Comparison of ENCODE assay signal across 10 cellular contexts in the genomic region with DNA sequence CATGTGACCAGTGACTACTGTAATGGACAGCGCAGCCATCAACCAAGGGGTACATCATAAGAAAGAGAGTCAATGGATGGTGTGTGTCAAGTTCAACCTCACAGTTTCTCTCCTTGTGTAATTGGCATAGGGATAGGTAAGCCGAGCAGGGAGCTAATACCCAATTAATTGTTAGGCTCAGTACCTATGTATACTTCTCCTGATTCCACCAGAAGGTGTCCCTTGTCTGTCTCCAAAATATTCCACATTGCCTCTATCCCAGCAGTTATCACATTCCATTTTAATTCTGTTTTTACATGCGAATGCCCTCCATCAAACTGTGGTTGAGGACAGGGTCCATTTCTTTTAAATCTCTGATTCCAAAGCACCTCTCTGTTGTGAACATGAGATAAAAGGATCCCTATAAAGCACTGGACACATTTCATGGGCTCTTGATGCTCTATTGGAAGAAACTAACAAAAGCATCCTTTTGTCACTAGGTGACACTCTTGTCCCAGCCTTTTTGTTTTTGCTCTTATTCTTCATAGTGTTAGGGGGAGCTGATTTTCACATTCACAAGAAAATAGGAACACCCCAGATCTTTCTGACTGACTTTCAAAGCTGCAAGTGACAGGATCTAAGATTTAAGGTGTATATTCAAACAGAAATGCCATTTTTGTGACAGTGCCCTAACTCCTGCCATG. TPM values are rescaled to one million over a fixed set of nuclear protein-coding genes. Genes with fewer than 3 reads are reported as not detected.
DNase-seq lines count a peak whose midpoint lies in the region; ATAC-seq and TF ChIP-seq lines count a peak whose summit lies in the region.
"Had no signal": no experiment of that assay in that cellular context is flagged by ENCODE, and none has a peak within 500 bp of the region (broad histone marks: within the 10 kb centered on the region; RNA-seq: fewer than 3 reads in every experiment).

No MANE protein-coding gene starts in this region.

- H3K9me3 ChIP-seq in BE2C (no peaks in the 10 kb centered on the region), RWPE2 (ENCODE audit: severe bottlenecking) (no peaks in the 10 kb centered on the region), mucosa of descending colon (no peaks in the 10 kb centered on the region)
- H3K9me3 ChIP-seq: MG63 had no signal

- DNase-seq in BE2C (no peak), HT-29 (ENCODE audit: low spot score) (peak; percentile 80), RWPE2 (ENCODE audit: low spot score) (no peak), glomerular visceral epithelial cell (ENCODE audit: extremely low spot score) (peak; percentile 16), LoVo (ENCODE audit: low spot score) (no peak), NCI-H1092 (lab: John Stamatoyannopoulos, UW) (no peak), mucosa of descending colon (no peak)
- no peak for DNase-seq in stimulated activated CD4-positive, alpha-beta T cell treated with anti-CD3 and anti-CD28 coated beads, Interleukin-4, amount 100 ng/mL, for 4 hours
- DNase-seq: activated CD4-positive, alpha-beta T cell treated with anti-CD3 and anti-CD28 coated beads, Interleukin-2, amount 50 U/mL, for 1 hour; MG63 had no signal

- intact Hi-C loops in mucosa of descending colon (cut with DNase I, micrococcal nuclease), result no loop called here

- H3K36me3 ChIP-seq in BE2C (0 out of 2 replicates have a peak, but pooled peaks cover 3% of the 10 kb centered on the region), RWPE2 (ENCODE audit: low read depth) (peaks cover 5% of the 10 kb centered on the region), mucosa of descending colon (ENCODE audit: low read depth) (no peaks in the 10 kb centered on the region)

- no peak overlapping the region for H3K4me3 ChIP-seq in BE2C (ENCODE audit: low read depth, low read length)
- no peak overlapping the region for H3K4me3 ChIP-seq in RWPE2 (ENCODE audit: severe bottlenecking)
- no peak overlapping the region for H3K4me3 ChIP-seq in mucosa of descending colon
- H3K4me3 ChIP-seq: MG63 had no signal

- H3K4me1 ChIP-seq in BE2C, result no peaks in the 10 kb centered on the region
- H3K4me1 ChIP-seq in RWPE2 (ENCODE audit: insufficient read depth, poor library complexity, severe bottlenecking), result no peaks in the 10 kb centered on the region
- H3K4me1 ChIP-seq in mucosa of descending colon (ENCODE audit: low read depth), result no peaks in the 10 kb centered on the region

- H3K27ac ChIP-seq in RWPE2 (ENCODE audit: poor library complexity, severe bottlenecking), result no peak overlapping the region

- no peaks in the 10 kb centered on the region for H3K27me3 ChIP-seq in BE2C
- no peaks in the 10 kb centered on the region for H3K27me3 ChIP-seq in RWPE2 (ENCODE audit: insufficient read depth, poor library complexity, severe bottlenecking)
- H3K27me3 ChIP-seq: MG63 had no signal

- TF ChIP-seq CTCF in BE2C (IDR thresholded peaks at IDR 0.05; ENCODE audit: low read depth, low read length) (peak; percentile 39), RWPE2 (IDR thresholded peaks at IDR 0.05; ENCODE audit: poor library complexity, severe bottlenecking) (peak; percentile 59), mucosa of descending colon (IDR thresholded peaks at IDR 0.05) (no peak)

- ATAC-seq in RWPE2 (ENCODE audit: low read depth) (peak; percentile 53; the same call in 1 of the 3 replicates), mucosa of descending colon (no peak)

RNA-seq across cellular contexts. Expression of a gene that starts 38.9 kb away (rescaled TPM):
- polyA plus RNA-seq in BE2C (2012; ENCODE audit: insufficient read depth, insufficient read length, low read depth), result 85.9 TPM
- 42.7 and 42.8 TPM in 2 replicates for total RNA-seq in HT-29 (2014; rRNA removed; shearing (Covaris generic))
- 100 to 1,000 TPM in 1 of 3 donors, 10 to 100 TPM in 2; 80.3 to 100 (median 80.4) TPM for total RNA-seq in mucosa of descending colon

RNA-seq across cellular contexts. Expression of a gene that starts 42.5 kb away (rescaled TPM):
- polyA plus RNA-seq in BE2C (2012; ENCODE audit: insufficient read depth, insufficient read length, low read depth), result 4.8 TPM
- total RNA-seq in HT-29 (2014; rRNA removed; shearing (Covaris generic)), result 3.8 and 4.4 TPM in 2 replicates
- 10 to 100 TPM; 17.6 to 23.3 (median 18.7) TPM for total RNA-seq in mucosa of descending colon

RNA-seq across cellular contexts. Expression of a gene that starts 44.5 kb away (rescaled TPM):
- 0.22 TPM for polyA plus RNA-seq in BE2C (2012; ENCODE audit: insufficient read depth, insufficient read length, low read depth)
- not detected in 2 replicates for total RNA-seq in HT-29 (2014; rRNA removed; shearing (Covaris generic))
- total RNA-seq in mucosa of descending colon, result not detected

Comparison
In these comparisons a context has a peak if more than half of its experiments do, and no peak if none do; other contexts are left out.
1. DNase-seq: peak in HT-29 (single experiment) and glomerular visceral epithelial cell (single experiment); none in BE2C (single experiment), RWPE2 (single experiment), LoVo (single experiment), NCI-H1092 (single experiment), mucosa of descending colon (0 of 3) and stimulated activated CD4-positive, alpha-beta T cell treated with anti-CD3 and anti-CD28 coated beads, Interleukin-4, amount 100 ng/mL, for 4 hours (0 of 2).